15 cellular contexts compared by ENCODE assay signal in the genomic region with DNA sequence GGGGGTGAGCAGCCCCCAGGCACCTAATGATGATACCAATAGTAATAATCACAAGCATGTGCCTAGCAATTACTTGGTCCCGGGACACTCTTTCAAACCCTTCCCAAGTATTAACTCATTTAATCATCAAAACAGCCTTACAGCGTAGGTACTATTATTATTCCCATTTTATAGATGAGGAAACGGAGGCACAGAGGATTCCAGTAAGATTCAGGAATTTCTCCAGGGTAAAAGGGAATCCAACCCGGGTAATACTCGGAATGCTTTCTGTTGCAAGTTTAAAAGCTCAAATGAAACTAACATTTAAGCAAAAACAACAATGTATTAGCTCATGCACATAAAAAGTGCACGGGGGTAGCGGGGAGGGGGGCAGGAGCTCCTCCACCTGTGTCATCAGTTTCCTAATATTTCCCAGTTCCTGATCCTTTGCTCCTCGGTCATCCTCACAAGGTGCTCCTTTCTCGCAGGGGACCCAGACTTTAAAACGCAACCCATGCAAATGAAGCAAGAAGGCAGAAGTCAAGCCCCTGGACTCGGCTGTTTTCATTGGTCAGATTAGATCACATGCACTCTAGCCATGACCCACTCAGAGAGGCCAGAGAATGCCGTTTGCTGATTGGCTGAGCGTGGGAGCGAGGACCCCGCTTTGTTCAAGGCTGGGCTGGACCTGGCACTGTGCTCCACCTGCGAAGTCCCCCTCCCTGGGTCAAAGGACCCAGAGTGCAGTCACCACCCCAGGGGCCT. TPM values are rescaled to one million over a fixed set of nuclear protein-coding genes. Genes with fewer than 3 reads are reported as not detected.
"Had no signal": no experiment of that assay in that cellular context is flagged by ENCODE, and none has a peak within 500 bp of the region (broad histone marks: within the 10 kb centered on the region; RNA-seq: fewer than 3 reads in every experiment).

No MANE protein-coding gene starts in this region.

- H3K4me3 Mint-ChIP-seq: activated CD4-positive, alpha-beta memory T cell treated with anti-CD3 and anti-CD28 coated beads for 36 hours; activated naive CD8-positive, alpha-beta T cell treated with anti-CD3 and anti-CD28 coated beads, Interleukin-2, amount 10 ng/mL, durations not matched to agents 7 days and 5 days; activated T-helper 17 cell treated with anti-CD3 and anti-CD28 coated beads, Interleukin-2, amount 50 U/mL, for 72 hours; natural killer cell; stimulated activated naive B cell treated with anti-CD40 and anti-IgM and Interleukin-4, amounts not matched to agents 10 μg/mL and 1 μg/mL and 100 μg/mL, for 72 hours had no signal

- H3K36me3 ChIP-seq: esophagus squamous epithelium, upper lobe of right lung had no signal

- H3K27me3 ChIP-seq: body of pancreas, upper lobe of right lung had no signal

- H3K9me3 Mint-ChIP-seq: activated CD4-positive, alpha-beta memory T cell treated with anti-CD3 and anti-CD28 coated beads for 36 hours; activated naive CD8-positive, alpha-beta T cell treated with anti-CD3 and anti-CD28 coated beads, Interleukin-2, amount 10 ng/mL, durations not matched to agents 7 days and 5 days; activated T-helper 17 cell treated with anti-CD3 and anti-CD28 coated beads, Interleukin-2, amount 50 U/mL, for 72 hours; natural killer cell; stimulated activated naive B cell treated with anti-CD40 and anti-IgM and Interleukin-4, amounts not matched to agents 10 μg/mL and 1 μg/mL and 100 μg/mL, for 72 hours had no signal

- H3K4me3 ChIP-seq: body of pancreas, esophagus squamous epithelium, lung, upper lobe of right lung had no signal

- H3K27ac Mint-ChIP-seq: activated CD4-positive, alpha-beta memory T cell treated with anti-CD3 and anti-CD28 coated beads for 36 hours; activated naive CD8-positive, alpha-beta T cell treated with anti-CD3 and anti-CD28 coated beads, Interleukin-2, amount 10 ng/mL, durations not matched to agents 7 days and 5 days; activated T-helper 17 cell treated with anti-CD3 and anti-CD28 coated beads, Interleukin-2, amount 50 U/mL, for 72 hours; natural killer cell; stimulated activated naive B cell treated with anti-CD40 and anti-IgM and Interleukin-4, amounts not matched to agents 10 μg/mL and 1 μg/mL and 100 μg/mL, for 72 hours had no signal

- ATAC-seq: activated T-helper 17 cell treated with anti-CD3 and anti-CD28 coated beads, Interleukin-2, amount 50 U/mL, for 72 hours; body of pancreas; left colon; natural killer cell; stimulated activated naive B cell treated with anti-CD40 and anti-IgM and Interleukin-4, amounts not matched to agents 10 μg/mL and 1 μg/mL and 100 μg/mL, for 72 hours; upper lobe of right lung had no signal

- DNase-seq: activated CD4-positive, alpha-beta memory T cell treated with anti-CD3 and anti-CD28 coated beads for 36 hours; activated CD4-positive, alpha-beta T cell treated with anti-CD3 and anti-CD28 coated beads for 4 hours; activated naive CD4-positive, alpha-beta T cell; activated naive CD8-positive, alpha-beta T cell treated with anti-CD3 and anti-CD28 coated beads, Interleukin-2, amount 10 ng/mL, durations not matched to agents 7 days and 5 days; body of pancreas; dermis blood vessel endothelial cell; effector memory CD4-positive, alpha-beta T cell; esophagus squamous epithelium; left colon; natural killer cell; retina; stimulated activated naive B cell treated with anti-CD40 and anti-IgM and Interleukin-4, amounts not matched to agents 10 μg/mL and 1 μg/mL and 100 μg/mL, for 72 hours; upper lobe of right lung had no signal

- H3K27ac ChIP-seq: body of pancreas, esophagus squamous epithelium, upper lobe of right lung had no signal

- H3K36me3 Mint-ChIP-seq: activated CD4-positive, alpha-beta memory T cell treated with anti-CD3 and anti-CD28 coated beads for 36 hours; activated naive CD8-positive, alpha-beta T cell treated with anti-CD3 and anti-CD28 coated beads, Interleukin-2, amount 10 ng/mL, durations not matched to agents 7 days and 5 days; natural killer cell; stimulated activated naive B cell treated with anti-CD40 and anti-IgM and Interleukin-4, amounts not matched to agents 10 μg/mL and 1 μg/mL and 100 μg/mL, for 72 hours had no signal

- H3K4me1 Mint-ChIP-seq: activated naive CD8-positive, alpha-beta T cell treated with anti-CD3 and anti-CD28 coated beads, Interleukin-2, amount 10 ng/mL, durations not matched to agents 7 days and 5 days; activated T-helper 17 cell treated with anti-CD3 and anti-CD28 coated beads, Interleukin-2, amount 50 U/mL, for 72 hours; natural killer cell; stimulated activated naive B cell treated with anti-CD40 and anti-IgM and Interleukin-4, amounts not matched to agents 10 μg/mL and 1 μg/mL and 100 μg/mL, for 72 hours had no signal

- H3K4me1 ChIP-seq: body of pancreas, esophagus squamous epithelium, upper lobe of right lung had no signal

- H3K9me3 ChIP-seq: body of pancreas, esophagus squamous epithelium, upper lobe of right lung had no signal

RNA-seq across cellular contexts. Expression of gene CCNE1, which starts 58.4 kb away (rescaled TPM):
- total RNA-seq: body of pancreas had no signal
